14 cellular contexts compared by ENCODE assay signal in the genomic region with DNA sequence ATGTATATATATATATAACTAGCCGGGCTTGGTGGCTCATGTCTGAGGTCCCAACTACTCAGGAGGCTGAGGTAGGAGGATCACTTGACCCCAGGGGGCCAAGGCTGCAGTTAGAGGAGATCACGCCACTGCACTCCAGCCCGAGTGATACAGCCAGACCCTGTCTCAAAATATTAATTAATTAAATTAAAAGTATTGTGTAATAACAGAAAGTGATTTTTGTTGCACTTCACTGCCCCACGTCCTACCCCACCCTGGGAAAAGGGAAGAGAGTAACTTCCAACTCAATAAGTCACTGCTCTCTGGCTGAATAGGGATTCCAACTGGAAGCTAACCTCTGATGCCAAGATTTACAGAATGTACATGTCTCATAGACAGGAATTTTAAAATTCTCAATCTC. TPM values are rescaled to one million over a fixed set of nuclear protein-coding genes. Genes with fewer than 3 reads are reported as not detected.
DNase-seq lines count a peak whose midpoint lies in the region; TF ChIP-seq lines count a peak whose summit lies in the region.
"Had no signal": no experiment of that assay in that cellular context is flagged by ENCODE, and none has a peak within 500 bp of the region (broad histone marks: within the 10 kb centered on the region; RNA-seq: fewer than 3 reads in every experiment).

No MANE protein-coding gene starts in this region.

- no peak overlapping the region for H2AFZ ChIP-seq in Loucy (ENCODE audit: low read length)
- H2AFZ ChIP-seq: GM23248 had no signal

- POLR2A ChIA-PET in MCF 10A (lab: Yijun Ruan, JAX), result interaction anchor here (0.8 to 2.0 kb wide), 3 partner anchors 48 to 498 kb away, joined by 3 to 9 read pairs (median 4); partner anchors contain the start of gene PPP2R1A

- no peaks in the 10 kb centered on the region for H3F3A ChIP-seq in Loucy (ENCODE audit: low read depth)

- H4K20me1 ChIP-seq in BLaER1 treated with 17β-estradiol and CSF1 and Interleukin-3, amounts not matched to agents 10 nM and 100 nM, result peaks cover 0 to 8% (median 0%) of the 10 kb centered on the region in 11 experiments; a peak in 2 of 22 replicates
- peaks cover 22% of the 10 kb centered on the region for H4K20me1 ChIP-seq in Loucy (ENCODE audit: insufficient read depth, low read length, poor library complexity, severe bottlenecking)

- H3K4me1 ChIP-seq in BLaER1 treated with 17β-estradiol and CSF1 and Interleukin-3, amounts not matched to agents 10 nM and 100 nM, result peaks cover 23 to 34% (median 30%) of the 10 kb centered on the region in 10 experiments
- peaks cover 34% of the 10 kb centered on the region for H3K4me1 ChIP-seq in Loucy (ENCODE audit: insufficient read depth, low read length, poor library complexity, severe bottlenecking)
- peaks cover 3 to 28% of the 10 kb centered on the region in 2 donors for H3K4me1 ChIP-seq in ascending aorta

- H3K27me3 Mint-ChIP-seq in MCF 10A (ENCODE audit: insufficient read depth, unreplicated experiment), result no peaks in the 10 kb centered on the region
- H3K27me3 Mint-ChIP-seq: B cell; CD4-positive, alpha-beta memory T cell had no signal

- H3K9me2 ChIP-seq in Loucy (replicated peaks; ENCODE audit: low read depth, low read length), result no peaks in the 10 kb centered on the region

- H3K9ac ChIP-seq in BLaER1 treated with 17β-estradiol and CSF1 and Interleukin-3, amounts not matched to agents 10 nM and 100 nM, result 0 out of 22 replicates have a peak overlapping the region, but pooled peaks of 1 of the 11 experiments have one; percentile 87
- no peak overlapping the region for H3K9ac ChIP-seq in Loucy (ENCODE audit: low read depth, low read length, poor library complexity, severe bottlenecking)
- H3K9ac ChIP-seq: GM23248 had no signal

- H3K27ac ChIP-seq in BLaER1 treated with 17β-estradiol and CSF1 and Interleukin-3, amounts not matched to agents 10 nM and 100 nM, result no peak overlapping the region
- peak overlapping the region; percentile 2 to 95 for H3K27ac ChIP-seq in ascending aorta
- H3K27ac ChIP-seq: C4-2B, GM23248 had no signal

- no peak overlapping the region for H3K27ac Mint-ChIP-seq in MCF 10A (ENCODE audit: low read depth, unreplicated experiment)
- H3K27ac Mint-ChIP-seq: B cell had no signal

- peaks cover 13 to 37% (median 25%) of the 10 kb centered on the region in 11 experiments; a peak in 21 of 22 replicates for H3K9me3 ChIP-seq in BLaER1 treated with 17β-estradiol and CSF1 and Interleukin-3, amounts not matched to agents 10 nM and 100 nM (replicated peaks in 1 of 11)
- no peaks in the 10 kb centered on the region for H3K9me3 ChIP-seq in Loucy (ENCODE audit: insufficient read depth, low read depth, low read length)
- H3K9me3 ChIP-seq in ascending aorta, result no peaks in the 10 kb centered on the region

- H3K9me3 Mint-ChIP-seq in MCF 10A (ENCODE audit: unreplicated experiment), result no peaks in the 10 kb centered on the region
- H3K9me3 Mint-ChIP-seq: CD4-positive, alpha-beta memory T cell had no signal

- no TSS peak for BruUV-seq in MCF 10A (replicated peaks; lab: Mats Ljungman, UMichigan)

- peaks cover 25% of the 10 kb centered on the region for H3K4me1 Mint-ChIP-seq in MCF 10A (ENCODE audit: insufficient read depth, unreplicated experiment)

- peaks cover 68% of the 10 kb centered on the region for H3K79me2 ChIP-seq in Loucy (ENCODE audit: insufficient read depth, low read length)

- CTCF ChIA-PET in MCF 10A (lab: Yijun Ruan, JAX), result interaction anchor here (0.6 to 1.6 kb wide), 2 partner anchors 18 to 161 kb away, joined by 3 to 7 read pairs; no protein-coding TSS in a partner anchor

- peaks cover 10 to 51% (median 40%) of the 10 kb centered on the region in 11 experiments for H3K36me3 ChIP-seq in BLaER1 treated with 17β-estradiol and CSF1 and Interleukin-3, amounts not matched to agents 10 nM and 100 nM
- H3K36me3 ChIP-seq in Loucy (ENCODE audit: insufficient read depth, low read length) (no peaks in the 10 kb centered on the region), ascending aorta (peaks cover 7 to 11% of the 10 kb centered on the region in 2 donors)

- H3K27me3 ChIP-seq in BLaER1 treated with 17β-estradiol and CSF1 and Interleukin-3, amounts not matched to agents 10 nM and 100 nM, result no peaks in the 10 kb centered on the region
- H3K27me3 ChIP-seq in Loucy (ENCODE audit: insufficient read depth, low read length, poor library complexity, severe bottlenecking), result no peaks in the 10 kb centered on the region
- no peaks in the 10 kb centered on the region for H3K27me3 ChIP-seq in ascending aorta

- H3K4me3 ChIP-seq in BLaER1 treated with 17β-estradiol and CSF1 and Interleukin-3, amounts not matched to agents 10 nM and 100 nM, result no peak overlapping the region
- H3K4me3 ChIP-seq in Loucy (ENCODE audit: low read length, poor library complexity, severe bottlenecking) (peak overlapping the region; percentile 97), ascending aorta (no peak overlapping the region)
- H3K4me3 ChIP-seq: GM12878, GM23248 had no signal

- intact Hi-C loops in ascending aorta (cut with DNase I), result loop anchor here (10.0 kb wide), 1 partner anchor 677 kb away; the partner anchor contains the start of gene ZNF525
- intact Hi-C loops in MCF 10A (cut with micrococcal nuclease), result no loop called here

- TF ChIP-seq CTCF in Loucy (conservative IDR thresholded peaks at IDR 0.05; ENCODE audit: low read length) (no peak), ascending aorta (IDR thresholded peaks at IDR 0.05) (no peak), MCF 10A (IDR thresholded peaks at IDR 0.05; ENCODE audit: unreplicated experiment) (no peak)

- DNase-seq in ascending aorta (ENCODE audit: low spot score in 2 of 2) (no peak), mesenteric fat pad (ENCODE audit: low spot score) (peak; percentile 2), DMS 273 treated with DMSO at 0.1 percent for 48 hours (lab: John Stamatoyannopoulos, UW) (no peak), DMS 273 (lab: John Stamatoyannopoulos, UW; ENCODE audit: unreplicated experiment) (no peak), MCF 10A (ENCODE audit: unreplicated experiment) (no peak)
- DNase-seq: ACHN; CD4-positive, alpha-beta memory T cell; COR-L47; GM23248 had no signal

- H3K36me3 Mint-ChIP-seq in MCF 10A (ENCODE audit: insufficient read depth, unreplicated experiment), result peaks cover 13% of the 10 kb centered on the region

- H3K4me2 ChIP-seq in BLaER1 treated with 17β-estradiol and CSF1 and Interleukin-3, amounts not matched to agents 10 nM and 100 nM, result peak overlapping the region in 9 of 11 experiments; percentile 86 to 99 (median 94); a peak in 13 of 22 replicates
- peak overlapping the region; percentile 98 for H3K4me2 ChIP-seq in Loucy (ENCODE audit: low read depth, low read length, poor library complexity, severe bottlenecking)

- no peak overlapping the region for H3K4me3 Mint-ChIP-seq in MCF 10A (ENCODE audit: unreplicated experiment)
- H3K4me3 Mint-ChIP-seq: B cell had no signal

RNA-seq across cellular contexts. Expression of gene ZNF611, which starts 47.2 kb away (rescaled TPM):
- total RNA-seq in ascending aorta (13.1 TPM), mesenteric fat pad (23.1 TPM), MCF 10A (2022) (12.6 and 23.1 TPM in 2 replicates)

RNA-seq across cellular contexts. Expression of gene ZNF83, which starts 49.5 kb away (rescaled TPM):
- 29.1 TPM for total RNA-seq in ascending aorta
- 30.0 TPM for total RNA-seq in mesenteric fat pad
- 58.9 and 102 TPM in 2 replicates for total RNA-seq in MCF 10A (2022)

Comparison
In these comparisons a context has a peak if more than half of its experiments do, and no peak if none do; other contexts are left out.
1. H3K27ac ChIP-seq: peak in ascending aorta (2 of 2); none in BLaER1 treated with 17β-estradiol and CSF1 and Interleukin-3, amounts not matched to agents 10 nM and 100 nM (0 of 11).